Comparison of ENCODE assay signal across 8 cellular contexts in genomic region chr1:22930235-22930912, GRCh38. TPM values are rescaled to one million over a fixed set of nuclear protein-coding genes. Genes with fewer than 3 reads are reported as not detected.
DNase-seq lines count a peak whose midpoint lies in the region; ATAC-seq, FAIRE-seq and TF ChIP-seq lines count a peak whose summit lies in the region.

No MANE protein-coding gene starts in this region.

- in situ Hi-C loops in K562 (cut with MboI): no loop called here

- WGBS in K562 (ENCODE audit: insufficient coverage, low coverage, missing lambda C conversion rate): 3% methylated on average over 11 of the region's 11 CpGs

- FAIRE-seq in K562 (lab: Jason Lieb, UNC): peak; percentile 82

- H3K36me3 Mint-ChIP-seq in immature natural killer cell: no peaks in the 10 kb centered on the region

- no peaks in the 10 kb centered on the region for H3K79me2 ChIP-seq in K562 (ENCODE audit: control insufficient read depth, insufficient read depth, low read length)

- H3K27ac ChIP-seq in A673 (ENCODE audit: low read depth, low read length, poor library complexity, severe bottlenecking) (no peak overlapping the region), K562 (ENCODE audit: extremely low read depth, low read depth, low read length) (no peak overlapping the region)

- H3K9me3 ChIP-seq in A673 (ENCODE audit: low read depth, low read length, poor library complexity, severe bottlenecking) (no peaks in the 10 kb centered on the region), K562 (replicated peaks; ENCODE audit: control insufficient read depth, insufficient read depth, low read depth, low read length) (no peaks in the 10 kb centered on the region)

- H3K4me3 ChIP-seq in A673 (ENCODE audit: low read depth, low read length, poor library complexity, severe bottlenecking) (no peak overlapping the region), K562 (no peak overlapping the region)

- H3K4me1 Mint-ChIP-seq in immature natural killer cell: no peaks in the 10 kb centered on the region

- TF ChIP-seq RAD21 in K562 (CRISPR knock-in tag; conservative IDR thresholded peaks at IDR 0.05 in 1 of 2, IDR thresholded peaks at IDR 0.05 in 1 of 2): peak; percentile 71 to 91

- no peak overlapping the region for H3K4me3 Mint-ChIP-seq in immature natural killer cell

- no peak overlapping the region for H3K4me2 ChIP-seq in K562 (ENCODE audit: insufficient read depth, low read length)

- H3K27me3 ChIP-seq in A673 (replicated peaks; ENCODE audit: insufficient read depth, low read depth, low read length, poor library complexity) (no peaks in the 10 kb centered on the region), K562 (ENCODE audit: control insufficient read depth in 2 of 2, insufficient read depth in 2 of 2, low read length in 2 of 2) (peaks cover 23 to 55% of the 10 kb centered on the region in 2 experiments)

- TF ChIP-seq EP300 in K562 (IDR thresholded peaks at IDR 0.05; ENCODE audit: low read length): no peak

- TF ChIP-seq POLR2A in K562 (conservative IDR thresholded peaks at IDR 0.05): no peak

- no peak overlapping the region for H2AFZ ChIP-seq in K562 (ENCODE audit: low read depth, low read length)

- no TSS peak for BruUV-seq in A673 (replicated peaks; lab: Mats Ljungman, UMichigan)
- BruUV-seq in K562 (replicated peaks; lab: Mats Ljungman, UMichigan): no TSS peak

- no peaks in the 10 kb centered on the region for H3K4me1 ChIP-seq in A673 (ENCODE audit: insufficient read depth, low read length, poor library complexity, severe bottlenecking)
- H3K4me1 ChIP-seq in K562 (replicated peaks in 1 of 2; ENCODE audit: control insufficient read depth in 2 of 2, insufficient read depth in 2 of 2, low read length in 2 of 2): no peaks in the 10 kb centered on the region; a peak in 1 of 5 replicates

- DNase-seq in A673 (ENCODE audit: low spot score): peak; percentile 74
- DNase-seq in NCI-H748 treated with DMSO at 0.1 percent for 48 hours (lab: John Stamatoyannopoulos, UW): peak; percentile 1
- DNase-seq in K562 (ENCODE audit: extremely low read depth in 1 of 4, low spot score in 3 of 4): peak; percentile 75 to 91 (median 90)
- peak in 2 of 3 donors; percentile 6 to 14 for DNase-seq in immature natural killer cell
- peak; percentile 21 for DNase-seq in stimulated activated CD4-positive, alpha-beta T cell treated with anti-CD3 and anti-CD28 coated beads, Interleukin-4, amount 100 ng/mL, for 24 hours
- no peak for DNase-seq in NCI-H1105 treated with DMSO at 0.1 percent for 48 hours (lab: John Stamatoyannopoulos, UW)

- no peak overlapping the region for H3K9ac ChIP-seq in K562 (ENCODE audit: insufficient read depth in 1 of 2, low read depth in 2 of 2, low read length in 2 of 2)

- peak; percentile 98 for ATAC-seq in K562
- ATAC-seq in GM18517 (IDR thresholded peaks at IDR 0.05; ENCODE audit: unreplicated experiment): no peak

- TF ChIP-seq CTCF in A673 (conservative IDR thresholded peaks at IDR 0.05; ENCODE audit: low read depth, low read length) (peak; percentile 83), GM12873 (IDR thresholded peaks at IDR 0.05; ENCODE audit: insufficient read depth, low read depth, low read length, missing control alignments) (peak; percentile 75), K562 (IDR thresholded peaks at IDR 0.05 in 2 of 3, conservative IDR thresholded peaks at IDR 0.05 in 1 of 3; ENCODE audit: insufficient read depth in 2 of 3, low read depth in 1 of 3, low read length in 3 of 3) (peak; percentile 89 to 93 (median 91))

- no peaks in the 10 kb centered on the region for H3K9me1 ChIP-seq in K562 (ENCODE audit: control insufficient read depth, insufficient read depth, low read length)

- intact Hi-C loops in A673 (cut with micrococcal nuclease; ENCODE audit: unreplicated experiment) (loop anchor here (1.0 to 10.0 kb wide), 3 partner anchors 226 to 506 kb away; no protein-coding TSS in a partner anchor), K562 (cut with micrococcal nuclease) (loop anchor here (1.0 to 10.0 kb wide), 5 partner anchors 34 to 506 kb away; no protein-coding TSS in a partner anchor)

- no peak overlapping the region for H3K27ac Mint-ChIP-seq in immature natural killer cell

- CTCF ChIA-PET in A673 (lab: Charles Lee): interaction anchor here (0.6 to 1.3 kb wide), 6 partner anchors 30 to 258 kb away, joined by 3 to 6 read pairs (median 4); no protein-coding TSS in a partner anchor
- CTCF ChIA-PET in K562 (lab: Yijun Ruan, JAX; ENCODE audit: low intra/inter-chr PET ratio): interaction anchor here (0.6 to 2.5 kb wide), 7 partner anchors 32 to 513 kb away, joined by 3 to 22 read pairs (median 4); no protein-coding TSS in a partner anchor

- H3K36me3 ChIP-seq in A673 (ENCODE audit: insufficient read depth, low read length, poor library complexity, severe bottlenecking) (no peaks in the 10 kb centered on the region), K562 (ENCODE audit: control insufficient read depth, insufficient read depth, low read length) (no peaks in the 10 kb centered on the region)

- H4K20me1 ChIP-seq in K562 (replicated peaks; ENCODE audit: control insufficient read depth, insufficient read depth, low read length): 0 out of 2 replicates have a peak, but pooled peaks cover 3% of the 10 kb centered on the region

- H3K9me3 Mint-ChIP-seq in immature natural killer cell: no peaks in the 10 kb centered on the region

- POLR2A ChIA-PET in A673 (lab: Charles Lee; ENCODE audit: low non-redundant PET): no interaction called here
- POLR2A ChIA-PET in K562 (lab: Yijun Ruan, JAX): interaction anchor here (0.6 to 1.1 kb wide), 4 partner anchors 9 to 255 kb away, joined by 3 to 4 read pairs (median 3); no protein-coding TSS in a partner anchor

- peaks cover 2 to 7% (median 7%) of the 10 kb centered on the region in 3 donors for H3K27me3 Mint-ChIP-seq in immature natural killer cell (ENCODE audit: low read depth in 3 of 3)

TF ChIP-seq in K562, 482 proteins besides CTCF, POLR2A, EP300 and RAD21 (continues in another document):
- TF ChIP-seq PBX2 (CRISPR knock-in tag; IDR thresholded peaks at IDR 0.05; ENCODE audit: low read depth) (no peak), PBX2 (tag; conservative IDR thresholded peaks at IDR 0.05; ENCODE audit: low read depth) (no peak), EGR1 (conservative IDR thresholded peaks at IDR 0.05) (no peak), ZBTB7A (IDR thresholded peaks at IDR 0.05; ENCODE audit: borderline replicate concordance, control insufficient read depth, low read depth, low read length) (0 out of 2 replicates have a peak, but pooled peaks have one; percentile 30), XRCC5 (IDR thresholded peaks at IDR 0.05; ENCODE audit: low read depth, low read length) (peak; percentile 24; the same call in 1 of the 2 replicates), SMC3 (conservative IDR thresholded peaks at IDR 0.05; ENCODE audit: insufficient read depth, low read depth, low read length) (peak; percentile 86), FOXK1 (CRISPR knock-in tag; IDR thresholded peaks at IDR 0.05; ENCODE audit: borderline replicate concordance) (no peak), PRMT5 (CRISPR knock-in tag; IDR thresholded peaks at IDR 0.05) (no peak), KHSRP (IDR thresholded peaks at IDR 0.05) (no peak), USF2 (CRISPR knock-in tag; IDR thresholded peaks at IDR 0.05) (no peak), BMI1 (IDR thresholded peaks at IDR 0.05; ENCODE audit: low read length) (no peak)

RNA-seq across cellular contexts. Expression of gene LACTBL1, which starts 42.3 kb away (rescaled TPM):
- total RNA-seq in A673 (2021): 0.24 TPM in 1 of 2 replicates, not detected in the other
- not detected in 2 replicates for total RNA-seq in K562 (2011; cell fraction: chromatin; rRNA removed; ENCODE audit: low replicate concordance)
- total RNA-seq in K562 (2011; cell fraction: nucleolus; rRNA removed): not detected in 2 replicates
- total RNA-seq in K562 (2011; cell fraction: nucleoplasm; rRNA removed): not detected in 2 replicates
- total RNA-seq in K562 (2014; rRNA removed): not detected in 2 replicates
- not detected in 2 replicates for total RNA-seq in K562 (2014; rRNA removed; fragmentation: Illumina TruSeq; extraction: Trizol)
- not detected in 2 replicates for total RNA-seq in K562 (2015; rRNA removed; fragmentation: Illumina TruSeq; extraction: Trizol)
- total RNA-seq in K562 (2021): not detected in 2 replicates
- polyA plus RNA-seq in K562 (2011; rRNA removed): not detected in 2 replicates
- polyA plus RNA-seq in K562 (2011; cell fraction: cytosol; rRNA removed): not detected in 2 replicates
- polyA plus RNA-seq in K562 (2011; cell fraction: nucleus; rRNA removed): not detected in 2 replicates
- not detected in 2 replicates for polyA plus RNA-seq in K562 (2012)
- not detected in 2 replicates for polyA plus RNA-seq in K562 (2014; fragmentation: Illumina TruSeq; extraction: Trizol)
- polyA plus RNA-seq in K562 (2014; fragmentation: Nextera tagmentation; extraction: Ambion mirVana): not detected
- not detected in 2 replicates for polyA plus RNA-seq in K562 (2014; rRNA removed)
- not detected in 2 replicates for polyA minus RNA-seq in K562 (2011; rRNA and poly(A)+ RNA removed)
- not detected in 2 replicates for polyA minus RNA-seq in K562 (2011; cell fraction: cytosol; rRNA and poly(A)+ RNA removed)
- not detected in 2 replicates for polyA minus RNA-seq in K562 (2011; cell fraction: nucleus; rRNA and poly(A)+ RNA removed)
- polyA plus RNA-seq in immature natural killer cell: not detected
